8 cellular contexts compared by ENCODE assay signal in genomic region chr21:40143822-40144525, GRCh38.
DNase-seq lines count a peak whose midpoint lies in the region; TF ChIP-seq lines count a peak whose summit lies in the region.

No MANE protein-coding gene starts in this region.

- H2AFZ ChIP-seq in Loucy (ENCODE audit: low read length), result no peak overlapping the region

- H4K5ac ChIP-seq in mesendoderm (ENCODE audit: low read length), result no peak overlapping the region

- DNase-seq in NCI-H2081 (lab: John Stamatoyannopoulos, UW) (peak; percentile 46 to 58), NCI-H2081 treated with DMSO at 0.1 percent for 48 hours (lab: John Stamatoyannopoulos, UW) (no peak), T-helper 9 cell (peak; percentile 4), coronary artery (ENCODE audit: low spot score) (no peak), mesendoderm (peak; percentile 52), testis (peak; percentile 80), epidermal melanocyte (ENCODE audit: insufficient read length, low spot score) (no peak)

- H3K9ac ChIP-seq in Loucy (ENCODE audit: low read depth, low read length, poor library complexity, severe bottlenecking), result no peak overlapping the region
- no peak overlapping the region for H3K9ac ChIP-seq in mesendoderm (ENCODE audit: low read length)

- H3K4me3 ChIP-seq in Loucy (ENCODE audit: low read length, poor library complexity, severe bottlenecking) (no peak overlapping the region), coronary artery (no peak overlapping the region), mesendoderm (ENCODE audit: low read length) (no peak overlapping the region), testis (no peak overlapping the region)

- intact Hi-C loops in testis (cut with DNase I; ENCODE audit: low total_unique reads), result no loop called here

- H3K9me3 ChIP-seq in Loucy (ENCODE audit: insufficient read depth, low read depth, low read length) (no peaks in the 10 kb centered on the region), testis (no peaks in the 10 kb centered on the region)

- no peak overlapping the region for H4K8ac ChIP-seq in mesendoderm (ENCODE audit: low read depth, low read length)

- H3K4ac ChIP-seq in mesendoderm (ENCODE audit: low read depth, low read length), result no peak overlapping the region

- no peak overlapping the region for H3K23ac ChIP-seq in mesendoderm (ENCODE audit: low read length)

- no peaks in the 10 kb centered on the region for H4K20me1 ChIP-seq in Loucy (ENCODE audit: insufficient read depth, low read length, poor library complexity, severe bottlenecking)

- no peak overlapping the region for H2AK5ac ChIP-seq in mesendoderm (ENCODE audit: low read length)

- peak overlapping the region; percentile 25 for H3K56ac ChIP-seq in mesendoderm (ENCODE audit: low read length)

- H3K27me3 ChIP-seq in Loucy (ENCODE audit: insufficient read depth, low read length, poor library complexity, severe bottlenecking) (no peaks in the 10 kb centered on the region), mesendoderm (ENCODE audit: insufficient read depth, low read length, poor library complexity) (no peaks in the 10 kb centered on the region), testis (no peaks in the 10 kb centered on the region)

- WGBS in mesendoderm (ENCODE audit: extremely low coverage, insufficient coverage, low lambda C conversion rate), result no CpG with 5 or more reads among the region's 20 CpGs
- WGBS in testis, 2 donors, result 23 to 50% methylated on average over 19 to 20 of the region's 20 CpGs

- H3K36me3 ChIP-seq in Loucy (ENCODE audit: insufficient read depth, low read length) (no peaks in the 10 kb centered on the region), mesendoderm (ENCODE audit: control insufficient read depth, insufficient read depth, low read length) (no peaks in the 10 kb centered on the region), testis (ENCODE audit: low read depth, missing control alignments) (no peaks in the 10 kb centered on the region)

- H3K18ac ChIP-seq in mesendoderm (ENCODE audit: low read length), result no peak overlapping the region

- no peaks in the 10 kb centered on the region for H3K79me2 ChIP-seq in Loucy (ENCODE audit: insufficient read depth, low read length)
- no peaks in the 10 kb centered on the region for H3K79me2 ChIP-seq in mesendoderm (ENCODE audit: control insufficient read depth, insufficient read depth, low read length)

- TF ChIP-seq CTCF in Loucy (conservative IDR thresholded peaks at IDR 0.05; ENCODE audit: low read length) (peak; percentile 88), coronary artery (IDR thresholded peaks at IDR 0.05) (peak; percentile 79), testis (IDR thresholded peaks at IDR 0.05) (peak; percentile 72 to 91 (median 81))

- TF ChIP-seq POLR2A in testis (IDR thresholded peaks at IDR 0.05), result no peak

- no peak overlapping the region for H2BK5ac ChIP-seq in mesendoderm (ENCODE audit: low read length)

- H3K4me2 ChIP-seq in Loucy (ENCODE audit: low read depth, low read length, poor library complexity, severe bottlenecking) (no peak overlapping the region), mesendoderm (ENCODE audit: low read length) (no peak overlapping the region)

- H2BK15ac ChIP-seq in mesendoderm (replicated peaks; ENCODE audit: low read depth), result no peak overlapping the region

- no peaks in the 10 kb centered on the region for H3K9me2 ChIP-seq in Loucy (replicated peaks; ENCODE audit: low read depth, low read length)

- H3F3A ChIP-seq in Loucy (ENCODE audit: low read depth), result no peaks in the 10 kb centered on the region

- H2BK120ac ChIP-seq in mesendoderm (ENCODE audit: low read depth, low read length), result no peak overlapping the region

- no peak overlapping the region for H3K27ac ChIP-seq in coronary artery
- H3K27ac ChIP-seq in mesendoderm (ENCODE audit: low read depth, low read length), result no peak overlapping the region
- H3K27ac ChIP-seq in testis, result no peak overlapping the region

- no peaks in the 10 kb centered on the region for H3K4me1 ChIP-seq in Loucy (ENCODE audit: insufficient read depth, low read length, poor library complexity, severe bottlenecking)
- H3K4me1 ChIP-seq in mesendoderm (ENCODE audit: control insufficient read depth, low read depth, low read length), result no peaks in the 10 kb centered on the region
- no peaks in the 10 kb centered on the region for H3K4me1 ChIP-seq in testis

- H3K79me1 ChIP-seq in mesendoderm (ENCODE audit: low read length), result no peaks in the 10 kb centered on the region

Comparison
In these comparisons a context has a peak if more than half of its experiments do, and no peak if none do; other contexts are left out.
1. DNase-seq: peak in NCI-H2081 (2 of 2), T-helper 9 cell (single experiment), mesendoderm (single experiment) and testis (single experiment); none in NCI-H2081 treated with DMSO at 0.1 percent for 48 hours (single experiment), coronary artery (single experiment) and epidermal melanocyte (single experiment).
2. Peak in every context shown above with its lines, with median percentiles within 50 percentile points of each other: CTCF ChIP-seq.